5 cellular contexts compared by ENCODE assay signal in genomic region chr15:82319522-82320278, GRCh38. TPM values are rescaled to one million over a fixed set of nuclear protein-coding genes. Genes with fewer than 3 reads are reported as not detected.
DNase-seq lines count a peak whose midpoint lies in the region; ATAC-seq lines count a peak whose summit lies in the region.
"Not testable (repeated sequence)": the region's sequence is repeated elsewhere in the genome, so short reads cannot be mapped to it uniquely, and the experiment has no call there.

No MANE protein-coding gene starts in this region.

- not testable (repeated sequence) for H3K4me3 Mint-ChIP-seq in activated naive CD8-positive, alpha-beta T cell treated with anti-CD3 and anti-CD28 coated beads, Interleukin-2, amount 10 ng/mL, durations not matched to agents 7 days and 5 days

- DNase-seq in activated naive CD8-positive, alpha-beta T cell treated with anti-CD3 and anti-CD28 coated beads, Interleukin-2, amount 10 ng/mL, durations not matched to agents 7 days and 5 days = peak; percentile 24
- DNase-seq in Right ventricle myocardium superior (peak; percentile 38), mesenteric fat pad (ENCODE audit: low spot score) (peak; percentile 88), posterior vena cava (ENCODE audit: low spot score) (peak; percentile 59)
- not testable (repeated sequence) for DNase-seq in left lobe of liver (ENCODE audit: low spot score)

- H3K27ac Mint-ChIP-seq in activated naive CD8-positive, alpha-beta T cell treated with anti-CD3 and anti-CD28 coated beads, Interleukin-2, amount 10 ng/mL, durations not matched to agents 7 days and 5 days = not testable (repeated sequence)

- ATAC-seq in activated naive CD8-positive, alpha-beta T cell treated with anti-CD3 and anti-CD28 coated beads, Interleukin-2, amount 10 ng/mL, durations not matched to agents 7 days and 5 days (ENCODE audit: low read depth); Right ventricle myocardium superior (ENCODE audit: poor library complexity): not testable (repeated sequence)
- ATAC-seq in left lobe of liver = peak; percentile 71

- not testable (repeated sequence) for H3K36me3 Mint-ChIP-seq in activated naive CD8-positive, alpha-beta T cell treated with anti-CD3 and anti-CD28 coated beads, Interleukin-2, amount 10 ng/mL, durations not matched to agents 7 days and 5 days

- POLR2A ChIA-PET in activated naive CD8-positive, alpha-beta T cell treated with anti-CD3 and anti-CD28 coated beads, Interleukin-2, amount 10 ng/mL, durations not matched to agents 7 days and 5 days (lab: Charles Lee) = not testable (repeated sequence)

- intact Hi-C loops in Right ventricle myocardium superior (cut with DNase I); posterior vena cava (cut with DNase I): not testable (repeated sequence)

- H3K4me1 Mint-ChIP-seq in activated naive CD8-positive, alpha-beta T cell treated with anti-CD3 and anti-CD28 coated beads, Interleukin-2, amount 10 ng/mL, durations not matched to agents 7 days and 5 days = not testable (repeated sequence)

- H3K27me3 Mint-ChIP-seq in activated naive CD8-positive, alpha-beta T cell treated with anti-CD3 and anti-CD28 coated beads, Interleukin-2, amount 10 ng/mL, durations not matched to agents 7 days and 5 days = not testable (repeated sequence)

- H3K9me3 Mint-ChIP-seq in activated naive CD8-positive, alpha-beta T cell treated with anti-CD3 and anti-CD28 coated beads, Interleukin-2, amount 10 ng/mL, durations not matched to agents 7 days and 5 days = not testable (repeated sequence)

RNA-seq across cellular contexts. Expression of gene GOLGA6L10, which starts 29.6 kb away (rescaled TPM):
- total RNA-seq in activated naive CD8-positive, alpha-beta T cell treated with anti-CD3 and anti-CD28 coated beads, Interleukin-2, amount 10 ng/mL, durations not matched to agents 7 days and 5 days = 1 to 10 TPM; 4.2 TPM
- total RNA-seq in Right ventricle myocardium superior = 0.11 TPM
- 0.48 TPM for total RNA-seq in left lobe of liver
- 0.77 TPM for total RNA-seq in mesenteric fat pad
- total RNA-seq in posterior vena cava = 1 to 10 TPM in 1 of 2 donors, under 1 TPM in 1; 0.48 to 1.5 TPM

RNA-seq across cellular contexts. Expression of gene SAXO2, which starts 57.1 kb away (rescaled TPM):
- total RNA-seq in activated naive CD8-positive, alpha-beta T cell treated with anti-CD3 and anti-CD28 coated beads, Interleukin-2, amount 10 ng/mL, durations not matched to agents 7 days and 5 days = 1 to 10 TPM; 1.3 to 1.6 TPM
- total RNA-seq in Right ventricle myocardium superior (3.0 TPM), left lobe of liver (0.58 TPM), mesenteric fat pad (4.0 TPM), posterior vena cava (1 to 10 TPM; 2.1 to 5.8 TPM)

RNA-seq across cellular contexts. Expression of gene EFL1, which starts 57.2 kb away (rescaled TPM):
- 10 to 100 TPM; 24.2 to 26.4 TPM for total RNA-seq in activated naive CD8-positive, alpha-beta T cell treated with anti-CD3 and anti-CD28 coated beads, Interleukin-2, amount 10 ng/mL, durations not matched to agents 7 days and 5 days
- total RNA-seq in Right ventricle myocardium superior = 14.9 TPM
- total RNA-seq in left lobe of liver = 6.7 TPM
- total RNA-seq in mesenteric fat pad = 21.6 TPM
- 10 to 100 TPM in 1 of 2 donors, 1 to 10 TPM in 1; 9.1 to 17.4 TPM for total RNA-seq in posterior vena cava
